ENCODE assay signal across 1 cellular context in genomic region chr4:81650871-81651270, GRCh38.
TF ChIP-seq lines count a peak whose summit lies in the region.

No MANE protein-coding gene starts in this region.

TF ChIP-seq in WTC11, 78 proteins besides CTCF, POLR2A, EP300 and RAD21 (continued from another document):
- no peak for TF ChIP-seq ZBTB43 (CRISPR knock-in tag; IDR thresholded peaks at IDR 0.05)
